Comparison of ENCODE assay signal across 1 cellular context in the genomic region with DNA sequence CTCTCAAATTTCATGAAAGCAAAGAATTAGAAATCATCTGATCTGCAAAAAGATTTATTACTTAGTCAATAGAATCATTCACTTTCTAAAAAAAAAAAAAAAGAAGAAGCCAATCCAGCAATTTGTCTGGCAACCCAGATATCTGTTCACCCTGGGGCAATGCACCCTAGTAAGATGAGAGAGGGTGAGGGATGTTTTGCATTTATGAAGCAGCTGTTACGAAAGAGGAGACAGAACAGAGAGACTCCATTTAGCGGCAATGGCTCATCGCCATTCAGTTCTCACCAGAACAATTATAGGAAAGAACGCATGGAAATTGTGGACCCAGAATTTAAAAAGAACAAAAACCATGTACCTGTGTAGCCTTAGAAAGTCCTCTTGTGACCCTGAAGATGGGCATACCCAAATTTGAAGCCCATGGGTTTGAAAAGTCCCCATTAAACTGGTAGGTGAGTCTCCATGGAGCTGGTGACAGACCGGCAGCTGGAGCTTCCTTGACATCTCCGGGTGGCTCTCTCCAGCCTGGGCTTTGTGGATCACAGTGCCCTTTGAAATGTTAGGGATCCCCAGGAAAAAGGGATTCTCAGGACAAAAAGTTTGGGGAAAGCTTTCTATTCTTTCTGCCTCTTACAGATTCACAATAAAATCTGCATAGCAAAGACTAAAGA.
TF ChIP-seq lines count a peak whose summit lies in the region.

No MANE protein-coding gene starts in this region.

TF ChIP-seq in GM23338, 12 proteins besides CTCF, POLR2A, EP300 and RAD21 (continued from another document):
- TF ChIP-seq, protein P1, sequence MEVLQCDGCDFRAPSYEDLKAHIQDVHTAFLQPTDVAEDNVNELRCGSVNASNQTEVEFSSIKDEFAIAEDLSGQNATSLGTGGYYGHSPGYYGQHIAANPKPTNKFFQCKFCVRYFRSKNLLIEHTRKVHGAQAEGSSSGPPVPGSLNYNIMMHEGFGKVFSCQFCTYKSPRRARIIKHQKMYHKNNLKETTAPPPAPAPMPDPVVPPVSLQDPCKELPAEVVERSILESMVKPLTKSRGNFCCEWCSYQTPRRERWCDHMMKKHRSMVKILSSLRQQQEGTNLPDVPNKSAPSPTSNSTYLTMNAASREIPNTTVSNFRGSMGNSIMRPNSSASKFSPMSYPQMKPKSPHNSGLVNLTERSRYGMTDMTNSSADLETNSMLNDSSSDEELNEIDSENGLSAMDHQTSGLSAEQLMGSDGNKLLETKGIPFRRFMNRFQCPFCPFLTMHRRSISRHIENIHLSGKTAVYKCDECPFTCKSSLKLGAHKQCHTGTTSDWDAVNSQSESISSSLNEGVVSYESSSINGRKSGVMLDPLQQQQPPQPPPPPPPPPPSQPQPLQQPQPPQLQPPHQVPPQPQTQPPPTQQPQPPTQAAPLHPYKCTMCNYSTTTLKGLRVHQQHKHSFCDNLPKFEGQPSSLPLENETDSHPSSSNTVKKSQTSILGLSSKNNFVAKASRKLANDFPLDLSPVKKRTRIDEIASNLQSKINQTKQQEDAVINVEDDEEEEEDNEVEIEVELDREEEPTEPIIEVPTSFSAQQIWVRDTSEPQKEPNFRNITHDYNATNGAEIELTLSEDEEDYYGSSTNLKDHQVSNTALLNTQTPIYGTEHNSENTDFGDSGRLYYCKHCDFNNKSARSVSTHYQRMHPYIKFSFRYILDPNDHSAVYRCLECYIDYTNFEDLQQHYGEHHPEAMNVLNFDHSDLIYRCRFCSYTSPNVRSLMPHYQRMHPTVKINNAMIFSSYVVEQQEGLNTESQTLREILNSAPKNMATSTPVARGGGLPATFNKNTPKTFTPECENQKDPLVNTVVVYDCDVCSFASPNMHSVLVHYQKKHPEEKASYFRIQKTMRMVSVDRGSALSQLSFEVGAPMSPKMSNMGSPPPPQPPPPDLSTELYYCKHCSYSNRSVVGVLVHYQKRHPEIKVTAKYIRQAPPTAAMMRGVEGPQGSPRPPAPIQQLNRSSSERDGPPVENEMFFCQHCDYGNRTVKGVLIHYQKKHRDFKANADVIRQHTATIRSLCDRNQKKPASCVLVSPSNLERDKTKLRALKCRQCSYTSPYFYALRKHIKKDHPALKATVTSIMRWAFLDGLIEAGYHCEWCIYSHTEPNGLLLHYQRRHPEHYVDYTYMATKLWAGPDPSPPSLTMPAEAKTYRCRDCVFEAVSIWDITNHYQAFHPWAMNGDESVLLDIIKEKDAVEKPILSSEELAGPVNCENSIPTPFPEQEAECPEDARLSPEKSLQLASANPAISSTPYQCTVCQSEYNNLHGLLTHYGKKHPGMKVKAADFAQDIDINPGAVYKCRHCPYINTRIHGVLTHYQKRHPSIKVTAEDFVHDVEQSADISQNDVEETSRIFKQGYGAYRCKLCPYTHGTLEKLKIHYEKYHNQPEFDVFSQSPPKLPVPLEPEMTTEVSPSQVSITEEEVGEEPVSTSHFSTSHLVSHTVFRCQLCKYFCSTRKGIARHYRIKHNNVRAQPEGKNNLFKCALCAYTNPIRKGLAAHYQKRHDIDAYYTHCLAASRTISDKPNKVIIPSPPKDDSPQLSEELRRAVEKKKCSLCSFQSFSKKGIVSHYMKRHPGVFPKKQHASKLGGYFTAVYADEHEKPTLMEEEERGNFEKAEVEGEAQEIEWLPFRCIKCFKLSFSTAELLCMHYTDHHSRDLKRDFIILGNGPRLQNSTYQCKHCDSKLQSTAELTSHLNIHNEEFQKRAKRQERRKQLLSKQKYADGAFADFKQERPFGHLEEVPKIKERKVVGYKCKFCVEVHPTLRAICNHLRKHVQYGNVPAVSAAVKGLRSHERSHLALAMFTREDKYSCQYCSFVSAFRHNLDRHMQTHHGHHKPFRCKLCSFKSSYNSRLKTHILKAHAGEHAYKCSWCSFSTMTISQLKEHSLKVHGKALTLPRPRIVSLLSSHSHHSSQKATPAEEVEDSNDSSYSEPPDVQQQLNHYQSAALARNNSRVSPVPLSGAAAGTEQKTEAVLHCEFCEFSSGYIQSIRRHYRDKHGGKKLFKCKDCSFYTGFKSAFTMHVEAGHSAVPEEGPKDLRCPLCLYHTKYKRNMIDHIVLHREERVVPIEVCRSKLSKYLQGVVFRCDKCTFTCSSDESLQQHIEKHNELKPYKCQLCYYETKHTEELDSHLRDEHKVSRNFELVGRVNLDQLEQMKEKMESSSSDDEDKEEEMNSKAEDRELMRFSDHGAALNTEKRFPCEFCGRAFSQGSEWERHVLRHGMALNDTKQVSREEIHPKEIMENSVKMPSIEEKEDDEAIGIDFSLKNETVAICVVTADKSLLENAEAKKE (CRISPR knock-in tag; IDR thresholded peaks at IDR 0.05), result no peak
- TF ChIP-seq EZH2phosphoT487 (IDR thresholded peaks at IDR 0.05; ENCODE audit: unreplicated experiment) (no peak), NANOG (IDR thresholded peaks at IDR 0.05; ENCODE audit: borderline replicate concordance) (no peak), JUNB (IDR thresholded peaks at IDR 0.05; ENCODE audit: unreplicated experiment) (no peak), ZNF331 (CRISPR knock-in tag; IDR thresholded peaks at IDR 0.05; ENCODE audit: low read depth) (no peak), CREB1 (CRISPR knock-in tag; IDR thresholded peaks at IDR 0.05; ENCODE audit: low read depth) (no peak), ZNF114 (CRISPR knock-in tag; IDR thresholded peaks at IDR 0.05) (no peak), EZH2 (IDR thresholded peaks at IDR 0.05; ENCODE audit: low read depth, unreplicated experiment) (no peak), STAT1 (IDR thresholded peaks at IDR 0.05; ENCODE audit: unreplicated experiment) (no peak)
- TF ChIP-seq, protein P2, sequence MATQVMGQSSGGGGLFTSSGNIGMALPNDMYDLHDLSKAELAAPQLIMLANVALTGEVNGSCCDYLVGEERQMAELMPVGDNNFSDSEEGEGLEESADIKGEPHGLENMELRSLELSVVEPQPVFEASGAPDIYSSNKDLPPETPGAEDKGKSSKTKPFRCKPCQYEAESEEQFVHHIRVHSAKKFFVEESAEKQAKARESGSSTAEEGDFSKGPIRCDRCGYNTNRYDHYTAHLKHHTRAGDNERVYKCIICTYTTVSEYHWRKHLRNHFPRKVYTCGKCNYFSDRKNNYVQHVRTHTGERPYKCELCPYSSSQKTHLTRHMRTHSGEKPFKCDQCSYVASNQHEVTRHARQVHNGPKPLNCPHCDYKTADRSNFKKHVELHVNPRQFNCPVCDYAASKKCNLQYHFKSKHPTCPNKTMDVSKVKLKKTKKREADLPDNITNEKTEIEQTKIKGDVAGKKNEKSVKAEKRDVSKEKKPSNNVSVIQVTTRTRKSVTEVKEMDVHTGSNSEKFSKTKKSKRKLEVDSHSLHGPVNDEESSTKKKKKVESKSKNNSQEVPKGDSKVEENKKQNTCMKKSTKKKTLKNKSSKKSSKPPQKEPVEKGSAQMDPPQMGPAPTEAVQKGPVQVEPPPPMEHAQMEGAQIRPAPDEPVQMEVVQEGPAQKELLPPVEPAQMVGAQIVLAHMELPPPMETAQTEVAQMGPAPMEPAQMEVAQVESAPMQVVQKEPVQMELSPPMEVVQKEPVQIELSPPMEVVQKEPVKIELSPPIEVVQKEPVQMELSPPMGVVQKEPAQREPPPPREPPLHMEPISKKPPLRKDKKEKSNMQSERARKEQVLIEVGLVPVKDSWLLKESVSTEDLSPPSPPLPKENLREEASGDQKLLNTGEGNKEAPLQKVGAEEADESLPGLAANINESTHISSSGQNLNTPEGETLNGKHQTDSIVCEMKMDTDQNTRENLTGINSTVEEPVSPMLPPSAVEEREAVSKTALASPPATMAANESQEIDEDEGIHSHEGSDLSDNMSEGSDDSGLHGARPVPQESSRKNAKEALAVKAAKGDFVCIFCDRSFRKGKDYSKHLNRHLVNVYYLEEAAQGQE (IDR thresholded peaks at IDR 0.05; ENCODE audit: unreplicated experiment), result no peak
- TF ChIP-seq, protein P3, sequence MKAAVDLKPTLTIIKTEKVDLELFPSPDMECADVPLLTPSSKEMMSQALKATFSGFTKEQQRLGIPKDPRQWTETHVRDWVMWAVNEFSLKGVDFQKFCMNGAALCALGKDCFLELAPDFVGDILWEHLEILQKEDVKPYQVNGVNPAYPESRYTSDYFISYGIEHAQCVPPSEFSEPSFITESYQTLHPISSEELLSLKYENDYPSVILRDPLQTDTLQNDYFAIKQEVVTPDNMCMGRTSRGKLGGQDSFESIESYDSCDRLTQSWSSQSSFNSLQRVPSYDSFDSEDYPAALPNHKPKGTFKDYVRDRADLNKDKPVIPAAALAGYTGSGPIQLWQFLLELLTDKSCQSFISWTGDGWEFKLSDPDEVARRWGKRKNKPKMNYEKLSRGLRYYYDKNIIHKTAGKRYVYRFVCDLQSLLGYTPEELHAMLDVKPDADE (IDR thresholded peaks at IDR 0.05), result no peak
